ENCODE assay signal across 35 cellular contexts in the genomic region with DNA sequence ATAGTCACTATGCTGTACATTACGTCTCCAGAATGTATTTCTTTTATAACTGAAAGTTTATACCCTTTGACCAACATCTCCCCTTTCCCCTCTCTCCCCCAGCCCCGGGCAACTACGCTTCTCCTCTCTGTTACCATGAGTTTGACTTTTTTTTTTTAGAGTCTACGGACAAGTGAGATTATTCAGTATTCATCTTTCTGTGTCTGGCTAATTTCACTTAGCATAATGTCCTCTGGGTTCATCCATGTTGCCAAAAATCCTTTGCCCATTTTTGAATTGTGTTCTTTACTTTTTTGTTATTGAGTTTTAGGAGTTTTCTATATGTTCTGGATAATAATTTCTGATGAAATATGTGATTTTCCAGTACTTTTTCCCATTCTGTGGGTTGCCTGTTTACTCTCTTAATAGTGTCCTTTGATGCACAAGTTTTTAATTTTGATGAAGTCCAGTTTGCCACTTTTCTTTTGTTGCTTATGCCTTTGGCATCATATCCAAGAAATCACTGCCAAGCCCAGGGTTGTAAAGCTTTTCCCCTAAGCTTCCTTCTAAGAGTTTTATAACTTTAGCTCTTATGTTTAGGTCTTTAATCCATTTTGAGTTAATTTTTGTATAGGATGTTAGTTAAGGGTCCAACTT.
"Had no signal": no experiment of that assay in that cellular context is flagged by ENCODE, and none has a peak within 500 bp of the region (broad histone marks: within the 10 kb centered on the region; RNA-seq: fewer than 3 reads in every experiment).

No MANE protein-coding gene starts in this region.

- H3K27me3 ChIP-seq: MG63 had no signal

- H3K27ac ChIP-seq: KMS-11 had no signal

- H3K4me3 ChIP-seq: MG63 had no signal

- H3K9me3 ChIP-seq: MG63 had no signal

- H3K36me3 ChIP-seq: MG63 had no signal

- H3K9ac ChIP-seq: KMS-11 had no signal

- DNase-seq: Karpas-422, Kasumi-1, KG1, MG63, MM.1S, MV-4-11, NCI-H1048, NCI-H1092, NCI-H1092 treated with DMSO at 0.1 percent for 48 hours, NCI-H1105, NCI-H1105 treated with DMSO at 0.1 percent for 48 hours, NCI-H1417, NCI-H1417 treated with DMSO at 0.1 percent for 48 hours, NCI-H1436, NCI-H1436 treated with DMSO at 0.1 percent for 48 hours, NCI-H146, NCI-H1694, NCI-H1694 treated with DMSO at 0.1 percent for 48 hours, NCI-H187, NCI-H187 treated with DMSO at 0.1 percent for 48 hours, NCI-H1930, NCI-H2029, NCI-H2029 treated with DMSO at 0.1 percent for 48 hours, NCI-H2081, NCI-H2081 treated with DMSO at 0.1 percent for 48 hours, NCI-H2107, NCI-H2171, NCI-H2171 treated with DMSO at 0.1 percent for 48 hours, NCI-H2227 treated with DMSO at 0.1 percent for 48 hours, NCI-H226, NCI-H345, NCI-H446 treated with DMSO at 0.1 percent for 48 hours, NCI-H510A, NCI-H510A treated with DMSO at 0.1 percent for 48 hours had no signal
